ENCODE assay signal across 8 cellular contexts in genomic region chr17:2781598-2781997, GRCh38. TPM values are rescaled to one million over a fixed set of nuclear protein-coding genes. Genes with fewer than 3 reads are reported as not detected.
DNase-seq lines count a peak whose midpoint lies in the region; FAIRE-seq and TF ChIP-seq lines count a peak whose summit lies in the region.
"Not testable (repeated sequence)": the region's sequence is repeated elsewhere in the genome, so short reads cannot be mapped to it uniquely, and the experiment has no call there.
"Had no signal": no experiment of that assay in that cellular context is flagged by ENCODE, and none has a peak within 500 bp of the region (broad histone marks: within the 10 kb centered on the region; RNA-seq: fewer than 3 reads in every experiment).

No MANE protein-coding gene starts in this region.

- H3K4me3 ChIP-seq in BLaER1; HEK293 (ENCODE audit: low read depth, low read length); NT2/D1 (ENCODE audit: insufficient read length, low read depth); H1 (ENCODE audit: extremely low read depth in 1 of 4, insufficient read depth in 2 of 4, low read depth in 3 of 4, low read length in 4 of 4); neural progenitor cell: not testable (repeated sequence)

- not testable (repeated sequence) for H2BK120ac ChIP-seq in H1 (replicated peaks; ENCODE audit: low read depth, low read length)

- H2BK15ac ChIP-seq in H1 (ENCODE audit: low read length), result not testable (repeated sequence)

- WGBS in H1 (ENCODE audit: extremely low coverage in 1 of 2, insufficient coverage in 1 of 2, insufficient read length in 1 of 2, insufficient replicate concordance in 2 of 2, low coverage in 1 of 2, low lambda C conversion rate in 2 of 2, missing lambda C conversion rate in 1 of 2), 2 experiments, result 92% methylated on average over 15 of the region's 15 CpGs; no CpG with 5 or more reads in 1 of the 2 experiments

- H3K4me2 ChIP-seq in BLaER1, result peak overlapping the region; percentile 37
- H3K4me2 ChIP-seq in H1 (ENCODE audit: insufficient read depth in 1 of 2, low read depth in 2 of 2, low read length in 2 of 2); neural progenitor cell: not testable (repeated sequence)

- H2AFZ ChIP-seq in H1 (ENCODE audit: low read length); neural progenitor cell (replicated peaks): not testable (repeated sequence)

- H3K27ac ChIP-seq in BLaER1, result 0 out of 2 replicates have a peak overlapping the region, but pooled peaks have one; percentile 38
- H3K27ac ChIP-seq in HEK293 (ENCODE audit: extremely low read depth, low read depth, low read length); H1 (ENCODE audit: low read depth, low read length); neural progenitor cell: not testable (repeated sequence)

- H3K27ac Mint-ChIP-seq in glutamatergic neuron (ENCODE audit: unreplicated experiment), result peak overlapping the region; percentile 52
- peak overlapping the region; percentile 2 for H3K27ac Mint-ChIP-seq in neural progenitor cell

- not testable (repeated sequence) for H3K9me3 ChIP-seq in BLaER1; HEK293 (ENCODE audit: control insufficient read depth, insufficient read depth, low read depth, low read length); NT2/D1 (ENCODE audit: insufficient read depth, low read length); H1 (ENCODE audit: insufficient read depth in 2 of 2, low read depth in 1 of 2, low read length in 1 of 2); neural progenitor cell (ENCODE audit: low read depth)

- CTCF ChIA-PET in HEK293 (lab: Yijun Ruan, JAX), result not testable (repeated sequence)
- CTCF ChIA-PET in H1 (lab: Charles Lee; ENCODE audit: partially characterized antibody), result interaction anchor here (1.0 to 1.8 kb wide), 2 partner anchors 9 to 44 kb away, joined by 5 to 6 read pairs; no protein-coding TSS in a partner anchor

- DNase-seq in NT2/D1 (ENCODE audit: low read depth, low spot score); H1 (ENCODE audit: low read depth in 1 of 2, low spot score in 2 of 2); glutamatergic neuron; neural progenitor cell (ENCODE audit: low spot score): not testable (repeated sequence)

- H3K23ac ChIP-seq in H1 (ENCODE audit: insufficient read length), result not testable (repeated sequence)

- FAIRE-seq in H1 (lab: Jason Lieb, UNC), result not testable (repeated sequence)

- H3K27me3 Mint-ChIP-seq in glutamatergic neuron (ENCODE audit: unreplicated experiment), result not testable (repeated sequence)
- peaks cover 24% of the 10 kb centered on the region for H3K27me3 Mint-ChIP-seq in neural progenitor cell (ENCODE audit: insufficient read depth, low read depth)

- H3K4me1 ChIP-seq in BLaER1 (peaks cover 69% of the 10 kb centered on the region), NT2/D1 (ENCODE audit: insufficient read depth, insufficient read length) (peaks cover 15% of the 10 kb centered on the region)
- not testable (repeated sequence) for H3K4me1 ChIP-seq in HEK293 (ENCODE audit: control insufficient read depth, insufficient read depth, low read length); H1 (replicated peaks in 1 of 4; ENCODE audit: control insufficient read depth in 3 of 4, insufficient read depth in 4 of 4, low read length in 3 of 4); neural progenitor cell

- not testable (repeated sequence) for H4K8ac ChIP-seq in H1 (ENCODE audit: extremely low read depth, insufficient read depth, low read length)

- H3K56ac ChIP-seq in H1 (replicated peaks; ENCODE audit: insufficient read length, low read depth, low read length), result not testable (repeated sequence)

- not testable (repeated sequence) for TF ChIP-seq POLR2A in H1 (IDR thresholded peaks at IDR 0.05; ENCODE audit: control extremely low read depth in 1 of 2, low read depth in 2 of 2, low read length in 2 of 2)

- H3K4me1 Mint-ChIP-seq in glutamatergic neuron (ENCODE audit: low read depth, unreplicated experiment) (peaks cover 16% of the 10 kb centered on the region), neural progenitor cell (peaks cover 13% of the 10 kb centered on the region)

- not testable (repeated sequence) for TF ChIP-seq RAD21 in H1 (IDR thresholded peaks at IDR 0.05 in 1 of 2, conservative IDR thresholded peaks at IDR 0.05 in 1 of 2; ENCODE audit: low read depth in 2 of 2, low read length in 2 of 2)

- H3K9ac ChIP-seq in BLaER1; H1 (replicated peaks in 1 of 4; ENCODE audit: extremely low read depth in 1 of 4, low read depth in 3 of 4, low read length in 3 of 4); neural progenitor cell: not testable (repeated sequence)
- peak overlapping the region; percentile 21 for H3K9ac ChIP-seq in NT2/D1 (ENCODE audit: insufficient read length, low read depth)

- not testable (repeated sequence) for H4K20me1 ChIP-seq in BLaER1; H1 (replicated peaks in 1 of 2; ENCODE audit: control insufficient read depth in 1 of 2, insufficient read depth in 2 of 2, low read length in 2 of 2); neural progenitor cell (ENCODE audit: low read depth)

- not testable (repeated sequence) for TF ChIP-seq CTCF in HEK293 (tag by site-specific recombination; IDR thresholded peaks at IDR 0.05); H1 (IDR thresholded peaks at IDR 0.05; ENCODE audit: control extremely low read depth in 1 of 3, insufficient read depth in 1 of 3, low read depth in 1 of 3, low read length in 3 of 3); glutamatergic neuron (IDR thresholded peaks at IDR 0.05; ENCODE audit: partially characterized antibody, unreplicated experiment); neural progenitor cell (IDR thresholded peaks at IDR 0.05)

- H2BK5ac ChIP-seq in H1 (ENCODE audit: low read depth, low read length), result not testable (repeated sequence)

- not testable (repeated sequence) for H4K5ac ChIP-seq in H1 (ENCODE audit: insufficient read length, low read depth, low read length)

- H3K9me3 Mint-ChIP-seq in glutamatergic neuron (ENCODE audit: unreplicated experiment); neural progenitor cell: not testable (repeated sequence)

- H3K18ac ChIP-seq in H1 (ENCODE audit: extremely low read depth, low read length), result not testable (repeated sequence)

- H3K23me2 ChIP-seq in H1 (ENCODE audit: low read depth, low read length), result not testable (repeated sequence)

- not testable (repeated sequence) for H4K91ac ChIP-seq in H1 (replicated peaks; ENCODE audit: insufficient read length, low read length)

- H2BK12ac ChIP-seq in H1 (ENCODE audit: low read depth, low read length), result not testable (repeated sequence)

- not testable (repeated sequence) for H3K36me3 Mint-ChIP-seq in glutamatergic neuron (ENCODE audit: unreplicated experiment); neural progenitor cell

- not testable (repeated sequence) for TF ChIP-seq EP300 in H1 (IDR thresholded peaks at IDR 0.05; ENCODE audit: borderline replicate concordance in 1 of 2, low read depth in 2 of 2, low read length in 2 of 2)

- peak overlapping the region; percentile 58 for H3K4me3 Mint-ChIP-seq in glutamatergic neuron (ENCODE audit: unreplicated experiment)
- H3K4me3 Mint-ChIP-seq in neural progenitor cell, result not testable (repeated sequence)

- H3K14ac ChIP-seq in H1 (ENCODE audit: insufficient read length), result not testable (repeated sequence)

- not testable (repeated sequence) for H3F3A ChIP-seq in neural progenitor cell (ENCODE audit: low read depth)

- H2BK20ac ChIP-seq in H1 (ENCODE audit: low read length), result not testable (repeated sequence)

- H3K36me3 ChIP-seq in BLaER1; HEK293 (ENCODE audit: control insufficient read depth in 2 of 2, insufficient read depth in 1 of 2, low read length in 2 of 2); NT2/D1 (ENCODE audit: insufficient read depth, insufficient read length, low read length); H1 (ENCODE audit: control insufficient read depth in 2 of 4, insufficient read depth in 4 of 4, low read length in 3 of 4); neural progenitor cell: not testable (repeated sequence)

- H3K79me2 ChIP-seq in H1 (ENCODE audit: control insufficient read depth in 1 of 2, insufficient read depth in 2 of 2, low read length in 2 of 2); neural progenitor cell (ENCODE audit: low read depth): not testable (repeated sequence)

- H3K27me3 ChIP-seq in BLaER1; NT2/D1 (ENCODE audit: insufficient read depth, insufficient read length); H1 (replicated peaks in 1 of 4; ENCODE audit: control insufficient read depth in 3 of 4, extremely low read depth in 1 of 4, insufficient read depth in 3 of 4, low read length in 3 of 4); neural progenitor cell: not testable (repeated sequence)

- not testable (repeated sequence) for H2AK5ac ChIP-seq in H1 (ENCODE audit: low read depth, low read length)

- not testable (repeated sequence) for H3K4ac ChIP-seq in H1 (replicated peaks; ENCODE audit: insufficient read length, low read depth, low read length)

- POLR2A ChIA-PET in HEK293 (lab: Yijun Ruan, JAX); H1 (lab: Charles Lee; ENCODE audit: partially characterized antibody): not testable (repeated sequence)

- not testable (repeated sequence) for H3K79me1 ChIP-seq in H1 (ENCODE audit: low read depth, low read length)

RNA-seq across cellular contexts. Expression of gene RAP1GAP2, which starts 14.6 kb away (rescaled TPM):
- total RNA-seq in H1 (2021; fragmentation: NEBNext Ultra II Directional; extraction: Animal tissue kit (Norgen Biotek cat#: 25700)), result 63.4 and 63.8 TPM in 2 replicates
- polyA plus RNA-seq in H1 (2011; rRNA removed), result 24.0 and 28.9 TPM in 2 replicates
- 25.1 TPM for polyA plus RNA-seq in H1 (2011; cell fraction: cytosol; rRNA removed)
- polyA plus RNA-seq in H1 (2011; cell fraction: nucleus; rRNA removed), result 165 TPM
- polyA plus RNA-seq in H1 (2012, experiment 1 of 2), result 26.1 to 39.5 TPM (median 30.8 TPM) in 4 replicates
- 16.1 TPM for polyA plus RNA-seq in H1 (2012, experiment 2 of 2)
- 22.5 TPM for polyA plus RNA-seq in H1 (2013, experiment 1 of 2)
- polyA plus RNA-seq in H1 (2013, experiment 2 of 2), result 22.8 TPM
- 27.1 and 37.8 TPM in 2 replicates for polyA minus RNA-seq in H1 (2011; rRNA and poly(A)+ RNA removed)
- 18.9 TPM for polyA minus RNA-seq in H1 (2011; cell fraction: cytosol; rRNA and poly(A)+ RNA removed)
- polyA minus RNA-seq in H1 (2011; cell fraction: nucleus; rRNA and poly(A)+ RNA removed), result 28.5 TPM
- 86.0 TPM for total RNA-seq in glutamatergic neuron (ENCODE audit: unreplicated experiment)
- total RNA-seq in neural progenitor cell (ENCODE audit: low replicate concordance), result 3.8 and 4.1 TPM in 2 replicates

RNA-seq across cellular contexts. Expression of gene CCDC92B, which starts 32.1 kb away (rescaled TPM):
- 11.9 and 12.1 TPM in 2 replicates for total RNA-seq in H1 (2021; fragmentation: NEBNext Ultra II Directional; extraction: Animal tissue kit (Norgen Biotek cat#: 25700))
- 5.5 and 9.0 TPM in 2 replicates for polyA plus RNA-seq in H1 (2011; rRNA removed)
- polyA plus RNA-seq in H1 (2011; cell fraction: cytosol; rRNA removed), result 5.5 TPM
- 11.0 TPM for polyA plus RNA-seq in H1 (2011; cell fraction: nucleus; rRNA removed)
- polyA plus RNA-seq in H1 (2012, experiment 1 of 2), result 9.2 to 11.7 TPM (median 11.1 TPM) in 4 replicates
- 12.5 TPM for polyA plus RNA-seq in H1 (2012, experiment 2 of 2)
- 8.5 TPM for polyA plus RNA-seq in H1 (2013, experiment 1 of 2)
- polyA plus RNA-seq in H1 (2013, experiment 2 of 2), result 8.3 TPM
- 4.7 and 10.4 TPM in 2 replicates for polyA minus RNA-seq in H1 (2011; rRNA and poly(A)+ RNA removed)
- polyA minus RNA-seq in H1 (2011; cell fraction: cytosol; rRNA and poly(A)+ RNA removed), result 6.5 TPM
- polyA minus RNA-seq in H1 (2011; cell fraction: nucleus; rRNA and poly(A)+ RNA removed), result 4.9 TPM
- total RNA-seq in glutamatergic neuron (ENCODE audit: unreplicated experiment) (19.0 TPM), neural progenitor cell (ENCODE audit: low replicate concordance) (0.17 and 0.77 TPM in 2 replicates)
- total RNA-seq: B cell, Calu3 had no signal

Comparison
In these comparisons a context has a peak if more than half of its experiments do, and no peak if none do; other contexts are left out.
1. RNA of gene RAP1GAP2, which starts 14.6 kb away (total RNA-seq): 86.0 TPM in glutamatergic neuron (single experiment) and 63.4 to 63.8 TPM in H1; 3.8 to 4.1 TPM in neural progenitor cell; every median in the first group is over 10 times any median in the second.